ENCODE assay signal across 8 cellular contexts in genomic region chr11:113994077-113994954, GRCh38. TPM values are rescaled to one million over a fixed set of nuclear protein-coding genes. Genes with fewer than 3 reads are reported as not detected.
DNase-seq lines count a peak whose midpoint lies in the region; ATAC-seq and TF ChIP-seq lines count a peak whose summit lies in the region.

No MANE protein-coding gene starts in this region.

- no peak for ATAC-seq in GM19023 (IDR thresholded peaks at IDR 0.05; ENCODE audit: unreplicated experiment)

- peak; percentile 7 for DNase-seq in COLO668 (lab: John Stamatoyannopoulos, UW; ENCODE audit: unreplicated experiment)
- peak; percentile 28 for DNase-seq in HT-29 (ENCODE audit: low spot score)
- DNase-seq in activated CD4-positive, alpha-beta T cell treated with anti-CD3 and anti-CD28 coated beads, Interleukin-2, amount 50 U/mL, for 48 hours, result peak; percentile 22 to 39
- peak; percentile 14 to 43 for DNase-seq in erythroblast (lab: John Stamatoyannopoulos, UW)
- peak; percentile 7 for DNase-seq in occipital lobe (lab: John Stamatoyannopoulos, UW)
- DNase-seq in GM19238 (ENCODE audit: insufficient read length, low spot score), result no peak
- DNase-seq in MV-4-11 (lab: John Stamatoyannopoulos, UW), result no peak

- no peak for TF ChIP-seq POLR2A in erythroblast (IDR thresholded peaks at IDR 0.05; ENCODE audit: low read length)

RNA-seq across cellular contexts. Expression of gene HTR3A, which starts 19.4 kb away (rescaled TPM):
- total RNA-seq in HT-29 (2014; rRNA removed; shearing (Covaris generic)), result not detected in 2 replicates
- total RNA-seq in occipital lobe, result 0.31 TPM

Comparison
In these comparisons a context has a peak if more than half of its experiments do, and no peak if none do; other contexts are left out.
1. DNase-seq: peak in COLO668 (single experiment), HT-29 (single experiment), activated CD4-positive, alpha-beta T cell treated with anti-CD3 and anti-CD28 coated beads, Interleukin-2, amount 50 U/mL, for 48 hours (2 of 2), erythroblast (2 of 2) and occipital lobe (single experiment); none in GM19238 (single experiment) and MV-4-11 (single experiment).